Comparison of ENCODE assay signal across 8 cellular contexts in genomic region chr11:15159085-15159484, GRCh38. TPM values are rescaled to one million over a fixed set of nuclear protein-coding genes. Genes with fewer than 3 reads are reported as not detected.
A peak's percentile ranks its signal among the peaks of the same experiment; 100 is the strongest.
DNase-seq lines count a peak whose midpoint lies in the region; ATAC-seq and TF ChIP-seq lines count a peak whose summit lies in the region.

No MANE protein-coding gene starts in this region.

- no peaks in the 10 kb centered on the region for H3K79me2 ChIP-seq in neural cell (replicated peaks; ENCODE audit: insufficient read depth, low read length)

- H3K36me3 ChIP-seq in adipocyte (ENCODE audit: control insufficient read depth, insufficient read depth, low read length, severe bottlenecking) = no peaks in the 10 kb centered on the region
- H3K36me3 ChIP-seq in neural cell (ENCODE audit: insufficient read depth, low read length) = no peaks in the 10 kb centered on the region

- H3K4me2 ChIP-seq in neural cell (ENCODE audit: low read length) = no peak overlapping the region

- H3K9me3 Mint-ChIP-seq in T-helper 2 cell treated with Interferon-gamma antibody and Interleukin-4, amounts not matched to agents 5 μg/mL and 100 μg/mL, for 36 hours = no peaks in the 10 kb centered on the region

- no peaks in the 10 kb centered on the region for H3K9me2 ChIP-seq in neural cell (ENCODE audit: insufficient read depth, low read length)

- TF ChIP-seq CTCF in neural cell (IDR thresholded peaks at IDR 0.05; ENCODE audit: poor library complexity, severe bottlenecking) = peak; percentile 11

- no peaks in the 10 kb centered on the region for H4K20me1 ChIP-seq in neural cell (ENCODE audit: insufficient read depth)

- H3K4me3 ChIP-seq in adipocyte (ENCODE audit: low read length) = no peak overlapping the region
- no peak overlapping the region for H3K4me3 ChIP-seq in neural cell (ENCODE audit: low read length)

- no peak for TF ChIP-seq RAD21 in neural cell (conservative IDR thresholded peaks at IDR 0.05)

- peaks cover 20% of the 10 kb centered on the region for H3K4me1 ChIP-seq in adipocyte (ENCODE audit: control insufficient read depth, insufficient read depth, low read length)

- no peak for TF ChIP-seq EP300 in neural cell (conservative IDR thresholded peaks at IDR 0.05; ENCODE audit: poor library complexity, severe bottlenecking)

- peaks cover 6% of the 10 kb centered on the region for H3K27me3 Mint-ChIP-seq in T-helper 2 cell treated with Interferon-gamma antibody and Interleukin-4, amounts not matched to agents 5 μg/mL and 100 μg/mL, for 36 hours (ENCODE audit: low read depth)

- H3K27ac ChIP-seq in neural cell (ENCODE audit: low read length) = no peak overlapping the region

- ATAC-seq in GM18873 (IDR thresholded peaks at IDR 0.05; ENCODE audit: low FRiP score, unreplicated experiment) (peak; percentile 80), HG03135 (IDR thresholded peaks at IDR 0.05; ENCODE audit: unreplicated experiment) (peak; percentile 75)

- H3K27me3 ChIP-seq in adipocyte (replicated peaks; ENCODE audit: control insufficient read depth, insufficient read depth, low read length) = no peaks in the 10 kb centered on the region
- no peaks in the 10 kb centered on the region for H3K27me3 ChIP-seq in neural cell (ENCODE audit: insufficient read depth, low read depth, low read length)

- H3K9me3 ChIP-seq in adipocyte (ENCODE audit: control insufficient read depth, low read length) = no peaks in the 10 kb centered on the region
- no peaks in the 10 kb centered on the region for H3K9me3 ChIP-seq in neural cell (ENCODE audit: low read length)

- no peaks in the 10 kb centered on the region for H3K4me1 Mint-ChIP-seq in T-helper 2 cell treated with Interferon-gamma antibody and Interleukin-4, amounts not matched to agents 5 μg/mL and 100 μg/mL, for 36 hours (ENCODE audit: low read depth)

- DNase-seq in AG20443 (ENCODE audit: low spot score) (peak; percentile 59), adipocyte (ENCODE audit: low read depth) (peak; percentile 34), NCI-H1048 (lab: John Stamatoyannopoulos, UW) (no peak), NCI-H128 (lab: John Stamatoyannopoulos, UW; ENCODE audit: unreplicated experiment) (no peak)
- DNase-seq in T-helper 2 cell treated with Interferon-gamma antibody and Interleukin-4, amounts not matched to agents 5 μg/mL and 100 μg/mL, for 36 hours (ENCODE audit: low spot score) = no peak

- H3K9ac ChIP-seq in adipocyte (ENCODE audit: low read length) = no peak overlapping the region
- H3K9ac ChIP-seq in neural cell (ENCODE audit: low read length) = no peak overlapping the region

- H3K36me3 Mint-ChIP-seq in T-helper 2 cell treated with Interferon-gamma antibody and Interleukin-4, amounts not matched to agents 5 μg/mL and 100 μg/mL, for 36 hours (ENCODE audit: low read depth) = no peaks in the 10 kb centered on the region

- no peaks in the 10 kb centered on the region for H3F3A ChIP-seq in neural cell (ENCODE audit: insufficient read depth, low read length, poor library complexity, severe bottlenecking)

- no peak overlapping the region for H3K4me3 Mint-ChIP-seq in T-helper 2 cell treated with Interferon-gamma antibody and Interleukin-4, amounts not matched to agents 5 μg/mL and 100 μg/mL, for 36 hours

- H2AFZ ChIP-seq in neural cell (ENCODE audit: low read depth, low read length) = no peak overlapping the region

- H3K27ac Mint-ChIP-seq in T-helper 2 cell treated with Interferon-gamma antibody and Interleukin-4, amounts not matched to agents 5 μg/mL and 100 μg/mL, for 36 hours = no peak overlapping the region

TF ChIP-seq in neural cell, 6 proteins besides CTCF, POLR2A, EP300 and RAD21:
- no peak for TF ChIP-seq TAF1 (IDR thresholded peaks at IDR 0.05; ENCODE audit: low read depth)
- TF ChIP-seq POLR2AphosphoS5 (IDR thresholded peaks at IDR 0.05) = no peak
- TF ChIP-seq MXI1 (conservative IDR thresholded peaks at IDR 0.05; ENCODE audit: poor library complexity, severe bottlenecking) = no peak
- no peak for TF ChIP-seq EZH2 (IDR thresholded peaks at IDR 0.05; ENCODE audit: borderline replicate concordance, insufficient read depth, low read length, poor library complexity, severe bottlenecking)
- TF ChIP-seq SMC3 (conservative IDR thresholded peaks at IDR 0.05; ENCODE audit: poor library complexity) = no peak
- no peak for TF ChIP-seq REST (IDR thresholded peaks at IDR 0.05; ENCODE audit: borderline replicate concordance)

RNA-seq across cellular contexts. Expression of gene INSC, which starts 44.4 kb away (rescaled TPM):
- 0.12 TPM in 1 of 2 replicates, not detected in the other for polyA plus RNA-seq in neural cell
- not detected in 2 replicates for polyA minus RNA-seq in neural cell

Comparison
In these comparisons a context has a peak if more than half of its experiments do, and no peak if none do; other contexts are left out.
1. DNase-seq: peak in AG20443 (single experiment) and adipocyte (single experiment); none in NCI-H1048 (single experiment), T-helper 2 cell treated with Interferon-gamma antibody and Interleukin-4, amounts not matched to agents 5 μg/mL and 100 μg/mL, for 36 hours (single experiment) and NCI-H128 (single experiment).